In the genomic region with DNA sequence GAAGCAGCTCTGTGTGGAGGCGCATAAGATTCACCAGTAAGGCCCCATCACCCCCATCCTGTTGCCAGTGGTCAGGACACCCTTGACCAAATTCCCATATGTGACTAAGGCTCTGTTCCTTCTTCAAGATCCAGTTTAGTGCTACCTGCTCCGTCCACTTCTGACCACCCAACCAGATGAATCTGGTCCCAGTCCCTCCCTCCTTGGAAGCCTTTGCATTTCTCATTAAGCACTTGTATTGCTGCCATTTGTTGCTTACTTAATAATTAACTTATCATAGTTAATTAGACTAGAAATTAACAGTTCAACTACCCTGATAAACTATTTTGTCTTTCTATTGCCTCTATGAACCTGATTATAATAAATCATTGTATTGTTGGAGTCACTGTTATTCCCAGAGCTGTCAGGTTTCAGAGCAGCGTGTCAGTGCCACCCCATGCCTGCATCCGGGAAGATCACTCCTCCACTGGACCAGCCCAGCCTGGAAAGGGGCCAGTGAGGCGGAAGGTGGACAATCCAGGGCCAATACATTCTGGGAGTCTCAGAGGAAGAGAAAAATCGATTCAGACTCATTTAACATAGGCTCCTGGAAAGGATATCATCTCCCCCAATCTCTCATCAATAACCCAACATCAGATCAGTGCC, we compare ENCODE assay signal across 22 cellular contexts. TPM values are rescaled to one million over a fixed set of nuclear protein-coding genes. Genes with fewer than 3 reads are reported as not detected.
"Had no signal": no experiment of that assay in that cellular context is flagged by ENCODE, and none has a peak within 500 bp of the region (broad histone marks: within the 10 kb centered on the region; RNA-seq: fewer than 3 reads in every experiment).

No MANE protein-coding gene starts in this region.

- H3K4me2 ChIP-seq: neural progenitor cell had no signal

- H3K9me3 ChIP-seq: esophagus squamous epithelium, pancreas, sigmoid colon had no signal

- H3K36me3 ChIP-seq: esophagus squamous epithelium, gastroesophageal sphincter, neural progenitor cell, pancreas, sigmoid colon had no signal

- H2AFZ ChIP-seq: neural progenitor cell had no signal

- H3K27me3 ChIP-seq: esophagus squamous epithelium, gastroesophageal sphincter, pancreas, sigmoid colon had no signal

- H3K4me1 ChIP-seq: esophagus squamous epithelium, gastroesophageal sphincter, neural progenitor cell, pancreas, sigmoid colon had no signal

- H3K27ac ChIP-seq: esophagus squamous epithelium, gastroesophageal sphincter, neural progenitor cell, pancreas, sigmoid colon, skin epidermis had no signal

- H3K4me3 ChIP-seq: esophagus squamous epithelium, gastroesophageal sphincter, neural progenitor cell, pancreas, sigmoid colon, skin epidermis had no signal

- ATAC-seq: gastroesophageal sphincter; left colon; natural killer cell treated with Interleukin-12 subunit alpha and Interleukin-12 subunit beta and Interleukin-15 and Interleukin-18, amount 100 ng/mL, for 72 hours; pancreas had no signal

- DNase-seq: cortex of kidney; effector memory CD4-positive, alpha-beta T cell; esophagus squamous epithelium; foreskin fibroblast; glutamatergic neuron; islet precursor cell; left colon; mammary epithelial cell; nucleus accumbens; pancreas; sigmoid colon; stimulated activated naive CD4-positive, alpha-beta T cell treated with Interleukin-2 at 50 U/mL for 16 hours; trophoblast cell had no signal

- H3K9ac ChIP-seq: neural progenitor cell had no signal

- FAIRE-seq: endometrium, pancreas had no signal

RNA-seq across cellular contexts. Expression of gene NAT8, which starts 9.5 kb away (rescaled TPM):
- total RNA-seq: esophagus squamous epithelium; gastroesophageal sphincter; lower leg skin; mammary epithelial cell; natural killer cell treated with Interleukin-12 subunit alpha and Interleukin-12 subunit beta and Interleukin-15 and Interleukin-18, amount 100 ng/mL, for 72 hours; pancreas; progenitor cell of endocrine pancreas; sigmoid colon; urinary bladder had no signal
- polyA plus RNA-seq: mammary epithelial cell, thymus, urinary bladder had no signal
